ENCODE assay signal across 9 cellular contexts in genomic region chr12:68374315-68374982, GRCh38. TPM values are rescaled to one million over a fixed set of nuclear protein-coding genes. Genes with fewer than 3 reads are reported as not detected.
DNase-seq lines count a peak whose midpoint lies in the region; ATAC-seq and TF ChIP-seq lines count a peak whose summit lies in the region.
"Had no signal": no experiment of that assay in that cellular context is flagged by ENCODE, and none has a peak within 500 bp of the region (broad histone marks: within the 10 kb centered on the region; RNA-seq: fewer than 3 reads in every experiment).

No MANE protein-coding gene starts in this region.

- 70 to 76% methylated on average over 10 of the region's 10 CpGs for WGBS in testis, 2 donors

- H3K27me3 ChIP-seq in testis: no peaks in the 10 kb centered on the region

- DNase-seq in T-helper 9 cell (peak; percentile 12), fibroblast of peridontal ligament (ENCODE audit: extremely low read depth) (peak; percentile 15), testis (no peak), superior temporal gyrus (ENCODE audit: extremely low spot score) (no peak), NCI-H1417 (lab: John Stamatoyannopoulos, UW) (no peak), WTC11 (ENCODE audit: low spot score) (no peak)
- DNase-seq: IMR-90 had no signal

- CTCF ChIA-PET in WTC11 (lab: Charles Lee): interaction anchor here (1.1 to 1.2 kb wide), 2 partner anchors 16 to 152 kb away, joined by 3 read pairs; no protein-coding TSS in a partner anchor

- peaks cover 3% of the 10 kb centered on the region; the same call in 1 of the 2 replicates for H3K27me3 Mint-ChIP-seq in WTC11 (ENCODE audit: low read depth)

- TF ChIP-seq CTCF in testis (IDR thresholded peaks at IDR 0.05): no peak
- no peak for TF ChIP-seq CTCF in WTC11 (IDR thresholded peaks at IDR 0.05)

- POLR2A ChIA-PET in WTC11 (lab: Charles Lee): interaction anchor here (0.9 kb wide), 1 partner anchor 10 kb away, joined by 3 read pairs; no protein-coding TSS in a partner anchor

- no peaks in the 10 kb centered on the region for H3K36me3 ChIP-seq in testis (ENCODE audit: low read depth, missing control alignments)

- H3K4me1 Mint-ChIP-seq in WTC11: peaks cover 29% of the 10 kb centered on the region

- no peak overlapping the region for H3K27ac Mint-ChIP-seq in WTC11

- H3K4me3 ChIP-seq in testis: no peak overlapping the region

- intact Hi-C loops in testis (cut with DNase I; ENCODE audit: low total_unique reads): no loop called here

- no peak for TF ChIP-seq POLR2A in testis (IDR thresholded peaks at IDR 0.05)

- H3K9me3 ChIP-seq in testis: no peaks in the 10 kb centered on the region

- H3K36me3 Mint-ChIP-seq in WTC11: no peaks in the 10 kb centered on the region

- H3K4me3 Mint-ChIP-seq in WTC11: no peak overlapping the region

- peaks cover 21% of the 10 kb centered on the region for H3K4me1 ChIP-seq in testis

- peak overlapping the region in 1 of 2 donors; percentile 41 for H3K27ac ChIP-seq in testis

- peaks cover 6% of the 10 kb centered on the region for H3K9me3 Mint-ChIP-seq in WTC11

- ATAC-seq in GM19043 (IDR thresholded peaks at IDR 0.05; ENCODE audit: low read depth, unreplicated experiment) (peak; percentile 98), HG03045 (IDR thresholded peaks at IDR 0.05; ENCODE audit: unreplicated experiment) (peak; percentile 94), WTC11 (no peak)

TF ChIP-seq in WTC11, 78 proteins besides CTCF, POLR2A, EP300 and RAD21:
- TF ChIP-seq ZNF396 (CRISPR knock-in tag; IDR thresholded peaks at IDR 0.05; ENCODE audit: borderline replicate concordance) (no peak), ATF1 (CRISPR knock-in tag; IDR thresholded peaks at IDR 0.05) (no peak), AR (CRISPR knock-in tag; IDR thresholded peaks at IDR 0.05) (no peak), E2F4 (CRISPR knock-in tag; IDR thresholded peaks at IDR 0.05; ENCODE audit: borderline replicate concordance, low read depth) (no peak), KAT7 (CRISPR knock-in tag; IDR thresholded peaks at IDR 0.05; ENCODE audit: borderline replicate concordance) (no peak), ETV6 (CRISPR knock-in tag; IDR thresholded peaks at IDR 0.05) (no peak), IRF1 (CRISPR knock-in tag; IDR thresholded peaks at IDR 0.05) (no peak), NFE2L1 (CRISPR knock-in tag; IDR thresholded peaks at IDR 0.05) (no peak), IRF2 (CRISPR knock-in tag; IDR thresholded peaks at IDR 0.05; ENCODE audit: borderline replicate concordance, low read depth) (no peak), ATF6 (CRISPR knock-in tag; IDR thresholded peaks at IDR 0.05) (no peak), ZNF423 (CRISPR knock-in tag; IDR thresholded peaks at IDR 0.05) (no peak), ZMAT4 (CRISPR knock-in tag; IDR thresholded peaks at IDR 0.05) (no peak), SP1 (CRISPR knock-in tag; conservative IDR thresholded peaks at IDR 0.05) (no peak)

RNA-seq across cellular contexts. Expression of gene MDM1, which starts 42.3 kb away (rescaled TPM):
- 10 to 100 TPM; 32.7 to 35.3 TPM for total RNA-seq in testis
- polyA plus RNA-seq in testis (ENCODE audit: insufficient read depth, low read depth, low replicate concordance): 36.1 TPM
- 9.1 to 12.5 TPM (median 11.0 TPM) in 3 replicates for total RNA-seq in WTC11 (2021)

Comparison
In these comparisons a context has a peak if more than half of its experiments do, and no peak if none do; other contexts are left out.
1. DNase-seq: peak in T-helper 9 cell (single experiment) and fibroblast of peridontal ligament (single experiment); none in testis (single experiment), superior temporal gyrus (single experiment), NCI-H1417 (0 of 3) and WTC11 (single experiment).